ENCODE assay signal across 8 cellular contexts in genomic region chr4:123649644-123650356, GRCh38.
DNase-seq lines count a peak whose midpoint lies in the region; ATAC-seq and TF ChIP-seq lines count a peak whose summit lies in the region.

No MANE protein-coding gene starts in this region.

- H3K36me3 ChIP-seq in MG63 = no peaks in the 10 kb centered on the region
- no peaks in the 10 kb centered on the region for H3K36me3 ChIP-seq in ascending aorta
- no peaks in the 10 kb centered on the region for H3K36me3 ChIP-seq in transverse colon

- WGBS in transverse colon (ENCODE audit: low coverage in 1 of 2), 2 donors = 17 to 26% methylated on average over 9 to 11 of the region's 11 CpGs

- H3K9me3 ChIP-seq in MG63 (no peaks in the 10 kb centered on the region), ascending aorta (no peaks in the 10 kb centered on the region), transverse colon (no peaks in the 10 kb centered on the region)

- TF ChIP-seq POLR2A in transverse colon (IDR thresholded peaks at IDR 0.05) (no peak), erythroblast (IDR thresholded peaks at IDR 0.05; ENCODE audit: low read length) (no peak)

- DNase-seq in AG09319 (ENCODE audit: extremely low read depth, low read depth) (peak; percentile 89), MG63 (peak; percentile 16), ascending aorta (ENCODE audit: low spot score in 2 of 2) (peak in 1 of 2 donors; percentile 70), left colon (peak; percentile 44 to 57), transverse colon (peak; percentile 38), erythroblast (lab: John Stamatoyannopoulos, UW) (no peak), DMS79 treated with DMSO at 0.1 percent for 48 hours (lab: John Stamatoyannopoulos, UW) (no peak)

- TF ChIP-seq CTCF in AG09319 (IDR thresholded peaks at IDR 0.05; ENCODE audit: low read depth, low read length) = no peak
- TF ChIP-seq CTCF in ascending aorta (IDR thresholded peaks at IDR 0.05) = no peak
- TF ChIP-seq CTCF in transverse colon (IDR thresholded peaks at IDR 0.05) = no peak

- TF ChIP-seq EP300 in transverse colon (IDR thresholded peaks at IDR 0.05; ENCODE audit: low read depth) = peak; percentile 11

- H3K27ac ChIP-seq in ascending aorta (peak overlapping the region; percentile 73 to 78), transverse colon (peak overlapping the region; percentile 74 to 81 (median 78))

- no peak overlapping the region for H3K4me3 ChIP-seq in MG63
- peak overlapping the region; percentile 7 to 17 for H3K4me3 ChIP-seq in ascending aorta
- H3K4me3 ChIP-seq in transverse colon = peak overlapping the region in 1 of 4 donors; percentile 4

- intact Hi-C loops in ascending aorta (cut with DNase I) = loop anchor here (2.0 kb wide), 2 partner anchors 29 to 95 kb away; no protein-coding TSS in a partner anchor
- intact Hi-C loops in left colon (cut with DNase I, micrococcal nuclease) = loop anchor here in 1 of 2 donors (5.0 kb wide), 1 partner anchor 257 kb away; no protein-coding TSS in a partner anchor
- intact Hi-C loops in transverse colon (cut with DNase I; ENCODE audit: low total_unique reads) = loop anchor here (10.0 kb wide), 1 partner anchor 255 kb away; the partner anchor contains the start of gene SPRY1

- in situ Hi-C loops in transverse colon (cut with MboI; ENCODE audit: low pct_ligation_motif_present in 1 of 4, low pct_unique_long_range_greater_than_20kb in 1 of 4, low sequenced_read_pairs in 3 of 4) = loop anchor here (10.0 to 25.0 kb wide), 3 partner anchors 87 to 537 kb away; partner anchors contain the start of gene SPRY1 (in 2 of the 4)

- H3K27me3 ChIP-seq in MG63 (no peaks in the 10 kb centered on the region), ascending aorta (no peaks in the 10 kb centered on the region), transverse colon (no peaks in the 10 kb centered on the region)

- ATAC-seq in GM21619 (IDR thresholded peaks at IDR 0.05; ENCODE audit: unreplicated experiment) = peak; percentile 36
- ATAC-seq in left colon = peak; percentile 82

- H3K4me1 ChIP-seq in ascending aorta = peaks cover 3 to 40% of the 10 kb centered on the region in 2 donors
- peaks cover 17 to 42% (median 26%) of the 10 kb centered on the region in 4 donors for H3K4me1 ChIP-seq in transverse colon

Comparison
In these comparisons a context has a peak if more than half of its experiments do, and no peak if none do; other contexts are left out.
1. DNase-seq: peak in AG09319 (single experiment), MG63 (single experiment), left colon (2 of 2) and transverse colon (single experiment); none in erythroblast (0 of 2) and DMS79 treated with DMSO at 0.1 percent for 48 hours (single experiment).